In genomic region chr16:79599256-79599836, GRCh38 we compare ENCODE assay signal across 8 cellular contexts. TPM values are rescaled to one million over a fixed set of nuclear protein-coding genes. Genes with fewer than 3 reads are reported as not detected.
DNase-seq lines count a peak whose midpoint lies in the region; ATAC-seq and TF ChIP-seq lines count a peak whose summit lies in the region.

No MANE protein-coding gene starts in this region.

- intact Hi-C loops in dorsolateral prefrontal cortex (cut with DNase I), result no loop called here

- TF ChIP-seq POLR2A in GM18505 (IDR thresholded peaks at IDR 0.05; ENCODE audit: borderline replicate concordance, extremely low read depth, insufficient read depth, insufficient read length), result no peak

- peaks cover 11% of the 10 kb centered on the region for H3K4me1 ChIP-seq in mesodermal cell (ENCODE audit: control insufficient read depth, insufficient read depth, low read length, poor library complexity, severe bottlenecking)

- CTCF ChIA-PET in HEK293T (lab: Yijun Ruan, JAX), result no interaction called here

- peaks cover 0 to 16% (median 0%) of the 10 kb centered on the region in 45 donors for H3K27me3 ChIP-seq in dorsolateral prefrontal cortex

- peak overlapping the region; percentile 66 to 98 (median 93) for H3K27ac ChIP-seq in dorsolateral prefrontal cortex
- H3K27ac ChIP-seq in mesodermal cell (ENCODE audit: low read depth, low read length, severe bottlenecking), result peak overlapping the region; percentile 25

- peaks cover 7% of the 10 kb centered on the region for H3K27me3 Mint-ChIP-seq in T-helper 1 cell treated with Interleukin-12 subunit alpha and Interleukin-12 subunit beta and Interleukin-4 antibody, amounts not matched to agents 30 μg/mL and 1 μg/mL, for 36 hours (ENCODE audit: low read depth)
- peaks cover 35% of the 10 kb centered on the region for H3K27me3 Mint-ChIP-seq in type B pancreatic cell

- peak overlapping the region; percentile 91 for H3K27ac Mint-ChIP-seq in T-helper 1 cell treated with Interleukin-12 subunit alpha and Interleukin-12 subunit beta and Interleukin-4 antibody, amounts not matched to agents 30 μg/mL and 1 μg/mL, for 36 hours
- peak overlapping the region; percentile 77 for H3K27ac Mint-ChIP-seq in type B pancreatic cell

- H3K36me3 ChIP-seq in mesodermal cell (ENCODE audit: control insufficient read depth, insufficient read depth, low read length), result no peaks in the 10 kb centered on the region

- DNase-seq in DMS153 treated with DMSO at 0.1 percent for 48 hours (lab: John Stamatoyannopoulos, UW; ENCODE audit: unreplicated experiment), result peak; percentile 54
- DNase-seq in dorsolateral prefrontal cortex, result peak in 2 of 10 donors; percentile 21 to 39
- no peak for DNase-seq in type B pancreatic cell (ENCODE audit: extremely low spot score, unreplicated experiment)
- DNase-seq in HEK293T (ENCODE audit: extremely low spot score), result no peak

- H3K4me1 Mint-ChIP-seq in T-helper 1 cell treated with Interleukin-12 subunit alpha and Interleukin-12 subunit beta and Interleukin-4 antibody, amounts not matched to agents 30 μg/mL and 1 μg/mL, for 36 hours (ENCODE audit: low read depth), result peaks cover 39% of the 10 kb centered on the region
- peaks cover 29% of the 10 kb centered on the region for H3K4me1 Mint-ChIP-seq in type B pancreatic cell (ENCODE audit: unreplicated experiment)

- TF ChIP-seq CTCF in dorsolateral prefrontal cortex (IDR thresholded peaks at IDR 0.05 in 54 of 56, conservative IDR thresholded peaks at IDR 0.05 in 2 of 56; ENCODE audit: low read depth in 1 of 56, partially characterized antibody in 56 of 56) (no peak), type B pancreatic cell (conservative IDR thresholded peaks at IDR 0.05) (no peak)

- 0% methylated on average over 28 to 39 of the region's 79 CpGs for WGBS in mesodermal cell (ENCODE audit: insufficient coverage in 2 of 2), 2 experiments

- no peaks in the 10 kb centered on the region for H3K9me3 ChIP-seq in mesodermal cell (ENCODE audit: control insufficient read depth, low read length)

- POLR2A ChIA-PET in HEK293T (lab: Yijun Ruan, JAX), result interaction anchor here (0.6 to 1.4 kb wide), 6 partner anchors 10 to 768 kb away, joined by 3 to 4 read pairs (median 4); no protein-coding TSS in a partner anchor

- ATAC-seq in GM18505 (IDR thresholded peaks at IDR 0.05; ENCODE audit: unreplicated experiment), result no peak
- no peak for ATAC-seq in HG03342 (IDR thresholded peaks at IDR 0.05; ENCODE audit: unreplicated experiment)

- peaks cover 34% of the 10 kb centered on the region for H3K36me3 Mint-ChIP-seq in T-helper 1 cell treated with Interleukin-12 subunit alpha and Interleukin-12 subunit beta and Interleukin-4 antibody, amounts not matched to agents 30 μg/mL and 1 μg/mL, for 36 hours (ENCODE audit: low read depth)
- H3K36me3 Mint-ChIP-seq in type B pancreatic cell, result peaks cover 4% of the 10 kb centered on the region

- peak overlapping the region; percentile 51 to 85 (median 73) for H3K4me3 ChIP-seq in dorsolateral prefrontal cortex
- peak overlapping the region; percentile 61 for H3K4me3 ChIP-seq in mesodermal cell (ENCODE audit: extremely low read depth, insufficient read depth, low read length, poor library complexity, severe bottlenecking)

- H3K9me3 Mint-ChIP-seq in T-helper 1 cell treated with Interleukin-12 subunit alpha and Interleukin-12 subunit beta and Interleukin-4 antibody, amounts not matched to agents 30 μg/mL and 1 μg/mL, for 36 hours, result no peaks in the 10 kb centered on the region
- H3K9me3 Mint-ChIP-seq in type B pancreatic cell, result no peaks in the 10 kb centered on the region

- H3K4me3 Mint-ChIP-seq in T-helper 1 cell treated with Interleukin-12 subunit alpha and Interleukin-12 subunit beta and Interleukin-4 antibody, amounts not matched to agents 30 μg/mL and 1 μg/mL, for 36 hours, result peak overlapping the region; percentile 92
- peak overlapping the region; percentile 91 for H3K4me3 Mint-ChIP-seq in type B pancreatic cell

TF ChIP-seq in HEK293T, 16 proteins besides CTCF, POLR2A, EP300 and RAD21:
- no peak for TF ChIP-seq BHLHE40 (IDR thresholded peaks at IDR 0.05; ENCODE audit: borderline replicate concordance)
- TF ChIP-seq PKNOX1 (IDR thresholded peaks at IDR 0.05), result no peak
- TF ChIP-seq L3MBTL2 (conservative IDR thresholded peaks at IDR 0.05), result no peak
- no peak for TF ChIP-seq FOXA1 (IDR thresholded peaks at IDR 0.05)
- TF ChIP-seq ARNT (IDR thresholded peaks at IDR 0.05), result no peak
- no peak for TF ChIP-seq HDGF (IDR thresholded peaks at IDR 0.05; ENCODE audit: borderline replicate concordance)
- no peak for TF ChIP-seq LEF1 (IDR thresholded peaks at IDR 0.05; ENCODE audit: borderline replicate concordance)
- no peak for TF ChIP-seq SUZ12 (IDR thresholded peaks at IDR 0.05)
- no peak for TF ChIP-seq FOXK2 (IDR thresholded peaks at IDR 0.05)
- TF ChIP-seq CTBP1 (IDR thresholded peaks at IDR 0.05; ENCODE audit: borderline replicate concordance), result no peak
- no peak for TF ChIP-seq NFRKB (IDR thresholded peaks at IDR 0.05)
- TF ChIP-seq SP1 (IDR thresholded peaks at IDR 0.05), result no peak
- no peak for TF ChIP-seq TARDBP (IDR thresholded peaks at IDR 0.05)
- TF ChIP-seq ELF4 (IDR thresholded peaks at IDR 0.05), result no peak
- no peak for TF ChIP-seq FOXM1 (IDR thresholded peaks at IDR 0.05; ENCODE audit: borderline replicate concordance)
- TF ChIP-seq ZNF384 (IDR thresholded peaks at IDR 0.05), result no peak

RNA-seq across cellular contexts. Expression of gene MAF, which starts 1.2 kb away (rescaled TPM):
- total RNA-seq in dorsolateral prefrontal cortex, result 10 to 100 TPM; 14.0 to 73.0 (median 30.3) TPM
- 7.3 TPM for polyA plus RNA-seq in mesodermal cell (2013, experiment 1 of 2)
- 5.0 TPM for polyA plus RNA-seq in mesodermal cell (2013, experiment 2 of 2)
- total RNA-seq in type B pancreatic cell (ENCODE audit: low replicate concordance), result 20.4 and 33.0 TPM in 2 replicates
